ENCODE assay signal across 8 cellular contexts in the genomic region with DNA sequence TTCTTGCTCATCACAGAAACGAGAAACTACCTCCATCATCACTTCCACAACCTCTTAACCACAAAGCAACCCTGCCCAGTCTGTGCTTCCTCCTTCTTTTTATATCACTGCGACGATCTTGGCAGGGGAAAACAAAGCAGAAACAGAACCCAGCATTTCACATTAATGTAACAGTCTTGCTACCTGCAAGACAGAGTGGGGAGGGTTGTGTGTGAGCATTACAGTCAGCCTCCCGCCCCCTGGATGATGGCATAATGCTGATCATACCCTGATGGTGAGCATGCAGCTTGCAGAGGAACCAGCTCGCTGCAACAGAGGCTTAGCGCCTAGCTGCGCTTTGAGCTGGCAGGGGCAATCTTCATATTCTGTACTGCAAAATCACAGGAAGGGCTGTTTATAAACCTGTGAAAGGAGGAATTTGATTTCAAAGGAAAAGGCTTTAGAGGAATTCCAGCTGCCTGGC.
DNase-seq lines count a peak whose midpoint lies in the region; ATAC-seq and TF ChIP-seq lines count a peak whose summit lies in the region.

No MANE protein-coding gene starts in this region.

- no peaks in the 10 kb centered on the region for H3K27me3 ChIP-seq in SJCRH30
- H3K27me3 ChIP-seq in naive thymus-derived CD4-positive, alpha-beta T cell (ENCODE audit: control insufficient read depth in 2 of 2, insufficient read depth in 2 of 2, low read length in 2 of 2) = no peaks in the 10 kb centered on the region
- H3K27me3 ChIP-seq in stomach = no peaks in the 10 kb centered on the region
- H3K27me3 ChIP-seq in gastrocnemius medialis = no peaks in the 10 kb centered on the region

- H3K27ac Mint-ChIP-seq in activated naive CD4-positive, alpha-beta T cell treated with anti-CD3 and anti-CD28 coated beads, Interleukin-2, amount 50 U/mL, for 24 hours = peak overlapping the region; percentile 18
- H3K27ac Mint-ChIP-seq in naive thymus-derived CD4-positive, alpha-beta T cell = peak overlapping the region; percentile 2 to 89 (median 26)

- POLR2A ChIA-PET in naive thymus-derived CD4-positive, alpha-beta T cell (lab: Charles Lee) = no interaction called here

- intact Hi-C loops in naive thymus-derived CD4-positive, alpha-beta T cell (cut with micrococcal nuclease) = loop anchor here (1.0 to 10.0 kb wide), 4 partner anchors 229 to 381 kb away; a partner anchor contains a TSS
- intact Hi-C loops in stomach (cut with DNase I; ENCODE audit: low total_unique reads) = no loop called here
- intact Hi-C loops in gastrocnemius medialis (cut with DNase I; ENCODE audit: low total_unique reads) = no loop called here

- TF ChIP-seq POLR2A in stomach (IDR thresholded peaks at IDR 0.05) (no peak), gastrocnemius medialis (IDR thresholded peaks at IDR 0.05) (no peak)

- no peaks in the 10 kb centered on the region for H3K9me3 Mint-ChIP-seq in activated naive CD4-positive, alpha-beta T cell treated with anti-CD3 and anti-CD28 coated beads, Interleukin-2, amount 50 U/mL, for 24 hours
- peaks cover 0 to 8% (median 0%) of the 10 kb centered on the region in 11 donors for H3K9me3 Mint-ChIP-seq in naive thymus-derived CD4-positive, alpha-beta T cell

- in situ Hi-C loops in gastrocnemius medialis (cut with MboI; ENCODE audit: low sequenced_read_pairs in 4 of 4) = no loop called here

- H3K36me3 ChIP-seq in SJCRH30 = no peaks in the 10 kb centered on the region
- H3K36me3 ChIP-seq in naive thymus-derived CD4-positive, alpha-beta T cell (ENCODE audit: control insufficient read depth in 2 of 3, insufficient read depth in 3 of 3, low read length in 3 of 3) = no peaks in the 10 kb centered on the region
- H3K36me3 ChIP-seq in stomach = no peaks in the 10 kb centered on the region
- H3K36me3 ChIP-seq in gastrocnemius medialis = no peaks in the 10 kb centered on the region

- H3K4me3 ChIP-seq in SJCRH30 = no peak overlapping the region
- H3K4me3 ChIP-seq in naive thymus-derived CD4-positive, alpha-beta T cell (ENCODE audit: low read length) = peak overlapping the region; percentile 33
- H3K4me3 ChIP-seq in stomach = peak overlapping the region in 2 of 4 donors; percentile 0 to 10
- no peak overlapping the region for H3K4me3 ChIP-seq in gastrocnemius medialis

- 6 to 30% (median 20%) methylated on average over 7 of the region's 7 CpGs for WGBS in stomach, 5 donors

- H3K27ac ChIP-seq in SJCRH30 = peak overlapping the region; percentile 15; the same call in 1 of the 2 replicates
- H3K27ac ChIP-seq in naive thymus-derived CD4-positive, alpha-beta T cell (ENCODE audit: low read depth, low read length) = no peak overlapping the region
- H3K27ac ChIP-seq in stomach = no peak overlapping the region
- no peak overlapping the region for H3K27ac ChIP-seq in gastrocnemius medialis

- TF ChIP-seq CTCF in stomach (IDR thresholded peaks at IDR 0.05) (no peak), gastrocnemius medialis (IDR thresholded peaks at IDR 0.05 in 4 of 5, conservative IDR thresholded peaks at IDR 0.05 in 1 of 5) (no peak)

- H3K9me3 ChIP-seq in SJCRH30 (replicated peaks) (no peaks in the 10 kb centered on the region), stomach (no peaks in the 10 kb centered on the region), gastrocnemius medialis (no peaks in the 10 kb centered on the region)
- no peaks in the 10 kb centered on the region for H3K9me3 ChIP-seq in naive thymus-derived CD4-positive, alpha-beta T cell (ENCODE audit: control insufficient read depth in 2 of 3, low read length in 3 of 3)

- H3K4me1 ChIP-seq in SJCRH30 = peaks cover 52% of the 10 kb centered on the region
- H3K4me1 ChIP-seq in naive thymus-derived CD4-positive, alpha-beta T cell (ENCODE audit: control insufficient read depth in 2 of 2, insufficient read depth in 2 of 2, low read length in 2 of 2) = peaks cover 6 to 9% of the 10 kb centered on the region in 2 donors
- H3K4me1 ChIP-seq in stomach = peaks cover 6 to 20% (median 10%) of the 10 kb centered on the region in 4 donors
- peaks cover 13 to 18% of the 10 kb centered on the region in 2 donors for H3K4me1 ChIP-seq in gastrocnemius medialis

- H3K27me3 Mint-ChIP-seq in activated naive CD4-positive, alpha-beta T cell treated with anti-CD3 and anti-CD28 coated beads, Interleukin-2, amount 50 U/mL, for 24 hours = no peaks in the 10 kb centered on the region
- peaks cover 0 to 29% (median 0%) of the 10 kb centered on the region in 5 donors for H3K27me3 Mint-ChIP-seq in naive thymus-derived CD4-positive, alpha-beta T cell

- H3K4me3 Mint-ChIP-seq in activated naive CD4-positive, alpha-beta T cell treated with anti-CD3 and anti-CD28 coated beads, Interleukin-2, amount 50 U/mL, for 24 hours = peak overlapping the region; percentile 64
- peak overlapping the region; percentile 67 to 91 (median 75) for H3K4me3 Mint-ChIP-seq in naive thymus-derived CD4-positive, alpha-beta T cell

- H3K4me1 Mint-ChIP-seq in activated naive CD4-positive, alpha-beta T cell treated with anti-CD3 and anti-CD28 coated beads, Interleukin-2, amount 50 U/mL, for 24 hours = peaks cover 22% of the 10 kb centered on the region
- peaks cover 11 to 22% (median 13%) of the 10 kb centered on the region in 7 donors for H3K4me1 Mint-ChIP-seq in naive thymus-derived CD4-positive, alpha-beta T cell

- H3K36me3 Mint-ChIP-seq in activated naive CD4-positive, alpha-beta T cell treated with anti-CD3 and anti-CD28 coated beads, Interleukin-2, amount 50 U/mL, for 24 hours = no peaks in the 10 kb centered on the region
- H3K36me3 Mint-ChIP-seq in naive thymus-derived CD4-positive, alpha-beta T cell = no peaks in the 10 kb centered on the region

- peak; percentile 45 to 54 for DNase-seq in SJCRH30
- DNase-seq in naive thymus-derived CD4-positive, alpha-beta T cell = peak; percentile 16 to 58 (median 45)
- peak; percentile 26 for DNase-seq in stomach
- no peak for DNase-seq in gastrocnemius medialis
- no peak for DNase-seq in NCI-H1436 treated with DMSO at 0.1 percent for 48 hours (lab: John Stamatoyannopoulos, UW)

- peak; percentile 91 for ATAC-seq in GM18511 (IDR thresholded peaks at IDR 0.05; ENCODE audit: unreplicated experiment)
- peak; percentile 66 for ATAC-seq in HG02938 (IDR thresholded peaks at IDR 0.05; ENCODE audit: unreplicated experiment)
- peak; percentile 91 for ATAC-seq in naive thymus-derived CD4-positive, alpha-beta T cell
- ATAC-seq in gastrocnemius medialis = no peak

- TF ChIP-seq EP300 in stomach (IDR thresholded peaks at IDR 0.05) = no peak

- CTCF ChIA-PET in naive thymus-derived CD4-positive, alpha-beta T cell (lab: Charles Lee) = no interaction called here

Comparison
In these comparisons a context has a peak if more than half of its experiments do, and no peak if none do; other contexts are left out.
1. ATAC-seq: peak in GM18511 (single experiment), HG02938 (single experiment) and naive thymus-derived CD4-positive, alpha-beta T cell (single experiment); none in gastrocnemius medialis (0 of 2).
2. DNase-seq: peak in SJCRH30 (2 of 2), naive thymus-derived CD4-positive, alpha-beta T cell (9 of 9) and stomach (single experiment); none in gastrocnemius medialis (0 of 2) and NCI-H1436 treated with DMSO at 0.1 percent for 48 hours (single experiment).
3. intact Hi-C loops: an anchor here in naive thymus-derived CD4-positive, alpha-beta T cell (1.0 to 10.0 kb wide); none called in stomach and gastrocnemius medialis.